ENCODE assay signal across 8 cellular contexts in genomic region chr3:134406331-134407246, GRCh38. TPM values are rescaled to one million over a fixed set of nuclear protein-coding genes. Genes with fewer than 3 reads are reported as not detected.
A peak's percentile ranks its signal among the peaks of the same experiment; 100 is the strongest.
DNase-seq lines count a peak whose midpoint lies in the region; ATAC-seq and TF ChIP-seq lines count a peak whose summit lies in the region.

No MANE protein-coding gene starts in this region.

- H3K4me1 ChIP-seq in neural progenitor cell: peaks cover 21% of the 10 kb centered on the region

- H3K4me2 ChIP-seq in neural progenitor cell: peak overlapping the region; percentile 80

- H3K9me3 ChIP-seq in neural progenitor cell (ENCODE audit: low read depth): no peaks in the 10 kb centered on the region

- peak overlapping the region; percentile 78 for H3K4me3 Mint-ChIP-seq in neural progenitor cell

- no peak for ATAC-seq in GM21515 (IDR thresholded peaks at IDR 0.05; ENCODE audit: unreplicated experiment)
- ATAC-seq in HG02642 (IDR thresholded peaks at IDR 0.05; ENCODE audit: poor library complexity, unreplicated experiment): no peak

- H3K36me3 Mint-ChIP-seq in neural progenitor cell: peaks cover 2% of the 10 kb centered on the region

- H3K27ac ChIP-seq in neural progenitor cell: peak overlapping the region; percentile 26

- H3K27me3 Mint-ChIP-seq in neural progenitor cell (ENCODE audit: insufficient read depth, low read depth): peaks cover 19% of the 10 kb centered on the region

- H3K79me2 ChIP-seq in neural progenitor cell (ENCODE audit: low read depth): no peaks in the 10 kb centered on the region

- H2AFZ ChIP-seq in neural progenitor cell (replicated peaks): peak overlapping the region; percentile 75

- H3K27ac Mint-ChIP-seq in neural progenitor cell: no peak overlapping the region

- H3K27me3 ChIP-seq in neural progenitor cell: peaks cover 87% of the 10 kb centered on the region

- peaks cover 32% of the 10 kb centered on the region for H3K4me1 Mint-ChIP-seq in neural progenitor cell

- H3K9me3 Mint-ChIP-seq in neural progenitor cell: peaks cover 20% of the 10 kb centered on the region

- peaks cover 36% of the 10 kb centered on the region for H3F3A ChIP-seq in neural progenitor cell (ENCODE audit: low read depth)

- H4K20me1 ChIP-seq in neural progenitor cell (ENCODE audit: low read depth): no peaks in the 10 kb centered on the region

- TF ChIP-seq CTCF in fibroblast of villous mesenchyme (IDR thresholded peaks at IDR 0.05; ENCODE audit: insufficient read depth, low read depth, low read length): no peak
- no peak for TF ChIP-seq CTCF in neural progenitor cell (IDR thresholded peaks at IDR 0.05)

- DNase-seq in EH (ENCODE audit: low read depth) (peak; percentile 10), NCI-H774 (lab: John Stamatoyannopoulos, UW) (peak; percentile 82), fibroblast of villous mesenchyme (ENCODE audit: low read depth) (no peak), neural progenitor cell (ENCODE audit: low spot score) (peak; percentile 93), OCI-M2 (lab: John Stamatoyannopoulos, UW; ENCODE audit: unreplicated experiment) (no peak)
- DNase-seq in stimulated activated CD4-positive, alpha-beta T cell treated with anti-CD3 and anti-CD28 coated beads, Interleukin-12 subunit alpha, Interleukin-12 subunit beta, amount 100 ng/mL, for 4 hours: no peak

- H3K36me3 ChIP-seq in neural progenitor cell: no peaks in the 10 kb centered on the region

- H3K4me3 ChIP-seq in fibroblast of villous mesenchyme (ENCODE audit: low read depth, low read length) (peak overlapping the region; percentile 38), neural progenitor cell (peak overlapping the region; percentile 47)

- no peak overlapping the region for H3K9ac ChIP-seq in neural progenitor cell

RNA-seq across cellular contexts. Expression of gene AMOTL2, which starts 32.3 kb away (rescaled TPM):
- total RNA-seq in fibroblast of villous mesenchyme (129 and 236 TPM in 2 replicates), neural progenitor cell (ENCODE audit: low replicate concordance) (62.9 and 121 TPM in 2 replicates)

Comparison
In these comparisons a context has a peak if more than half of its experiments do, and no peak if none do; other contexts are left out.
1. DNase-seq: peak in EH (single experiment), NCI-H774 (single experiment) and neural progenitor cell (single experiment); none in fibroblast of villous mesenchyme (single experiment), stimulated activated CD4-positive, alpha-beta T cell treated with anti-CD3 and anti-CD28 coated beads, Interleukin-12 subunit alpha, Interleukin-12 subunit beta, amount 100 ng/mL, for 4 hours (single experiment) and OCI-M2 (single experiment).